Comparison of ENCODE assay signal across 12 cellular contexts in the genomic region with DNA sequence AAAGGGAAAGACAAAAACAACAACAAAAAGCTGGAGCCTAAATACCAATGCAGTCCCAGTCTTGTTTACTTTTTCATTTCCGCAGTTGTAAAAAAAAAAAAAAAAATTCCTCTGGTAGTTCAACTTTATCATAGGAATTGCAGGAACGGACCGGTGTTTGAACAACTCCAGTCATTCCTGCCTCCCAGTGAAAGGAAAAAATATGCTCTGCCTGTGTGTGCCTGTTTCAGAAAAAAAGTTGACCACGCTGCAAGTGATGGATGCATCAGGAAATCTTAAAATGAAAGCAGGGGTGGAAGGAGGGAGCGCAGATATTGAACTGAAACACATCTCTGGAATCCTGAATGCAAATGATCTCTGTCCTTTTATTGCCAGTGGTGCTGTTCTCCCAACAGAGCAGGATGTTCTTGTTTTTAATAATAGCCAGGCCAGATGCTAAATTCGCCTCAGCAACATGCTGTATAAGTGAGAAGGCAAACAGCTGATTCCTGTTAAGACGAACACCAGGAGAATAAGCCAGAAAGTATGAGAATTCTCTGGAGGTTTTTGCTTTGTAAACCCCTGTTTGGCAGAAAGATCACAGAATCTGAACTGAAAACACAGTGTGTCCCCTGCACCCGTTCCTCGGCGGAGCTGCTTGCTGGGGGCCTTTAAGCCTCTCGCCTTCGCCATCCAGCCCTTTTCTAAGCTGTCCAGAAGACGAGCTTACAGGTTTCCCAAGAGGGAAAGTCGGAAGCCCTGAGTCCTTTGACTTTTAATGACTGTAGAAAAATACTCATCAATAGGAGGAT.
DNase-seq lines count a peak whose midpoint lies in the region; ATAC-seq and TF ChIP-seq lines count a peak whose summit lies in the region.
"Had no signal": no experiment of that assay in that cellular context is flagged by ENCODE, and none has a peak within 500 bp of the region (broad histone marks: within the 10 kb centered on the region; RNA-seq: fewer than 3 reads in every experiment).

No MANE protein-coding gene starts in this region.

- H3K27me3 Mint-ChIP-seq in T-cell = no peaks in the 10 kb centered on the region

- no peak overlapping the region for H3K4me3 Mint-ChIP-seq in T-cell

- H3K4me3 ChIP-seq in AG10803 (ENCODE audit: low read length) (peak overlapping the region; percentile 51), fibroblast of pulmonary artery (replicated peaks; ENCODE audit: low read depth, low read length) (peak overlapping the region; percentile 40)

- H3K9me3 Mint-ChIP-seq in T-cell = no peaks in the 10 kb centered on the region

- no peak overlapping the region for H3K27ac Mint-ChIP-seq in T-cell

- DNase-seq in AG10803 (ENCODE audit: low read depth) (peak; percentile 85), RPMI7951 (ENCODE audit: low read depth) (peak; percentile 54), fibroblast of pulmonary artery (ENCODE audit: low read depth) (peak; percentile 38), pons (ENCODE audit: low spot score) (peak; percentile 30), T-cell (no peak), mesenteric fat pad (ENCODE audit: low spot score) (no peak)
- DNase-seq: GOT3, NCI-H2081, pancreas, T-helper 9 cell had no signal

- CTCF ChIA-PET in T-cell (lab: Charles Lee) = interaction anchor here (0.6 to 0.7 kb wide), 2 partner anchors 330 to 986 kb away, joined by 3 to 5 read pairs; no protein-coding TSS in a partner anchor

- H3K4me1 Mint-ChIP-seq in T-cell = peaks cover 13 to 22% (median 17%) of the 10 kb centered on the region in 3 donors

- H3K36me3 Mint-ChIP-seq in T-cell = no peaks in the 10 kb centered on the region

- POLR2A ChIA-PET in T-cell (lab: Charles Lee) = no interaction called here

- TF ChIP-seq CTCF in AG10803 (conservative IDR thresholded peaks at IDR 0.05; ENCODE audit: low read length) (no peak), fibroblast of pulmonary artery (IDR thresholded peaks at IDR 0.05; ENCODE audit: low read length, missing control alignments) (no peak)

- ATAC-seq in T-cell (replicated peaks in 1 of 4) = no peak
- ATAC-seq in HG03196 (IDR thresholded peaks at IDR 0.05; ENCODE audit: unreplicated experiment) = no peak
- ATAC-seq in GM18502 (IDR thresholded peaks at IDR 0.05; ENCODE audit: poor library complexity, unreplicated experiment) = no peak

Comparison
In these comparisons a context has a peak if more than half of its experiments do, and no peak if none do; other contexts are left out.
1. DNase-seq: peak in AG10803 (single experiment), RPMI7951 (single experiment), fibroblast of pulmonary artery (single experiment) and pons (single experiment); none in T-cell (0 of 34) and mesenteric fat pad (single experiment).